1 cellular context compared by ENCODE assay signal in genomic region chr6:111474106-111474505, GRCh38.
TF ChIP-seq lines count a peak whose summit lies in the region.

No MANE protein-coding gene starts in this region.

TF ChIP-seq in GM12878, 131 proteins besides CTCF, POLR2A, EP300 and RAD21 (continued from another document):
- TF ChIP-seq E2F8 (IDR thresholded peaks at IDR 0.05; ENCODE audit: low read depth, partially characterized antibody) (no peak), MLLT1 (IDR thresholded peaks at IDR 0.05) (no peak), POLR2AphosphoS2 (IDR thresholded peaks at IDR 0.05; ENCODE audit: low read depth, low read length) (no peak), FOXM1 (IDR thresholded peaks at IDR 0.05; ENCODE audit: low read depth, low read length) (no peak), RFX5 (IDR thresholded peaks at IDR 0.05; ENCODE audit: low read depth, low read length) (no peak), MTA2 (IDR thresholded peaks at IDR 0.05; ENCODE audit: low read depth) (no peak), TAF1 (IDR thresholded peaks at IDR 0.05; ENCODE audit: borderline replicate concordance, low read depth, low read length) (no peak), WRNIP1 (IDR thresholded peaks at IDR 0.05; ENCODE audit: borderline replicate concordance, low read depth, low read length) (no peak), NKRF (conservative IDR thresholded peaks at IDR 0.05) (no peak)
